In genomic region chr3:179591313-179591712, GRCh38 we compare ENCODE assay signal across 20 cellular contexts. TPM values are rescaled to one million over a fixed set of nuclear protein-coding genes. Genes with fewer than 3 reads are reported as not detected.
DNase-seq lines count a peak whose midpoint lies in the region; ATAC-seq, FAIRE-seq and TF ChIP-seq lines count a peak whose summit lies in the region.
"Had no signal": no experiment of that assay in that cellular context is flagged by ENCODE, and none has a peak within 500 bp of the region (broad histone marks: within the 10 kb centered on the region; RNA-seq: fewer than 3 reads in every experiment).

No MANE protein-coding gene starts in this region.

- no peak overlapping the region for H3K4me3 Mint-ChIP-seq in activated CD8-positive, alpha-beta T cell treated with anti-CD3 and anti-CD28 coated beads for 36 hours
- H3K4me3 Mint-ChIP-seq: B cell; CD4-positive, alpha-beta memory T cell had no signal

- 55% methylated on average over 1 of the region's 1 CpG for WGBS in right cardiac atrium
- WGBS in SK-N-SH (ENCODE audit: low lambda C conversion rate) = 96% methylated on average over 1 of the region's 1 CpG

- H3K9me2 ChIP-seq in SK-N-SH = no peaks in the 10 kb centered on the region

- TF ChIP-seq EP300 in SK-N-SH (IDR thresholded peaks at IDR 0.05; ENCODE audit: borderline replicate concordance in 1 of 2, low read depth in 1 of 2, low read length in 1 of 2) = no peak

- peaks cover 5% of the 10 kb centered on the region; the same call in 1 of the 2 replicates for H3K79me2 ChIP-seq in SK-N-SH (ENCODE audit: insufficient read depth)

- TF ChIP-seq RAD21 in SK-N-SH (IDR thresholded peaks at IDR 0.05; ENCODE audit: low read length) = no peak

- peak overlapping the region; percentile 83 for H3K27ac ChIP-seq in right cardiac atrium (ENCODE audit: low read length)
- H3K27ac ChIP-seq in SK-N-SH (ENCODE audit: low read depth in 2 of 2, low read length in 1 of 2) = peak overlapping the region; percentile 43 to 54; a peak in 3 of 4 replicates

- no peaks in the 10 kb centered on the region for H4K20me1 ChIP-seq in SK-N-SH (ENCODE audit: insufficient read depth)

- POLR2A ChIA-PET in SK-N-SH (lab: Yijun Ruan, JAX) = interaction anchor here (1.1 kb wide), 1 partner anchor 13 kb away, joined by 6 read pairs; the partner anchor contains the start of genes MRPL47 and NDUFB5
- POLR2A ChIA-PET in activated CD8-positive, alpha-beta T cell treated with anti-CD3 and anti-CD28 coated beads for 36 hours (lab: Charles Lee) = no interaction called here

- no peak overlapping the region for H2AFZ ChIP-seq in SK-N-SH (ENCODE audit: low read depth)

- H3K27me3 ChIP-seq in right cardiac atrium (ENCODE audit: control insufficient read depth, insufficient read depth) (no peaks in the 10 kb centered on the region), SK-N-SH (ENCODE audit: insufficient read depth) (no peaks in the 10 kb centered on the region)

- H3F3A ChIP-seq in SK-N-SH (replicated peaks; ENCODE audit: insufficient read depth) = peaks cover 58% of the 10 kb centered on the region

- no peak overlapping the region for H3K27ac Mint-ChIP-seq in activated CD8-positive, alpha-beta T cell treated with anti-CD3 and anti-CD28 coated beads for 36 hours
- H3K27ac Mint-ChIP-seq: B cell had no signal

- peaks cover 28% of the 10 kb centered on the region for H3K36me3 Mint-ChIP-seq in activated CD8-positive, alpha-beta T cell treated with anti-CD3 and anti-CD28 coated beads for 36 hours (ENCODE audit: low read depth)

- CTCF ChIA-PET in SK-N-SH (lab: Yijun Ruan, JAX) = no interaction called here
- CTCF ChIA-PET in activated CD8-positive, alpha-beta T cell treated with anti-CD3 and anti-CD28 coated beads for 36 hours (lab: Charles Lee) = interaction anchor here (1.5 kb wide), 1 partner anchor 14 kb away, joined by 5 read pairs; the partner anchor contains the start of gene NDUFB5

- TF ChIP-seq CTCF in SK-N-SH (IDR thresholded peaks at IDR 0.05) (no peak), choroid plexus epithelial cell (conservative IDR thresholded peaks at IDR 0.05; ENCODE audit: low read depth, low read length) (no peak)
- no peak for TF ChIP-seq CTCF in activated CD8-positive, alpha-beta T cell treated with anti-CD3 and anti-CD28 coated beads for 36 hours (IDR thresholded peaks at IDR 0.05)

- no peaks in the 10 kb centered on the region for H3K27me3 Mint-ChIP-seq in activated CD8-positive, alpha-beta T cell treated with anti-CD3 and anti-CD28 coated beads for 36 hours
- H3K27me3 Mint-ChIP-seq: B cell; CD4-positive, alpha-beta memory T cell had no signal

- TF ChIP-seq POLR2A in H54 (IDR thresholded peaks at IDR 0.05; ENCODE audit: low read depth, low read length) = no peak

- peaks cover 8% of the 10 kb centered on the region for H3K4me1 Mint-ChIP-seq in activated CD8-positive, alpha-beta T cell treated with anti-CD3 and anti-CD28 coated beads for 36 hours (ENCODE audit: low read depth)
- H3K4me1 Mint-ChIP-seq: B cell had no signal

- intact Hi-C loops in right cardiac atrium (cut with DNase I) (no loop called here), Right ventricle myocardium superior (cut with DNase I) (no loop called here)
- intact Hi-C loops in activated CD8-positive, alpha-beta T cell treated with anti-CD3 and anti-CD28 coated beads for 36 hours (cut with micrococcal nuclease) = no loop called here

- DNase-seq in right cardiac atrium = no peak
- no peak for DNase-seq in Right ventricle myocardium superior
- DNase-seq in SK-N-SH = no peak
- DNase-seq in choroid plexus epithelial cell (ENCODE audit: low read depth) = peak; percentile 16
- DNase-seq in activated CD8-positive, alpha-beta T cell treated with anti-CD3 and anti-CD28 coated beads for 36 hours = no peak
- DNase-seq in NOMO-1 treated with DMSO at 0.1 percent for 48 hours (lab: John Stamatoyannopoulos, UW; ENCODE audit: unreplicated experiment) = no peak
- DNase-seq in H54 (ENCODE audit: insufficient read length, low spot score) = no peak
- DNase-seq: CD4-positive, alpha-beta memory T cell; DMS79; HCEC 1CT; KBM-7; MV-4-11; NCI-H1417; NCI-H2029; NCI-H2171 treated with DMSO at 0.1 percent for 48 hours; NCI-H510A; NCI-H774; PC-3 had no signal

- no peak overlapping the region for H3K4me2 ChIP-seq in SK-N-SH

- no peak overlapping the region for H3K9ac ChIP-seq in SK-N-SH

- H3K36me3 ChIP-seq in SK-N-SH (replicated peaks in 1 of 2; ENCODE audit: control insufficient read depth in 1 of 2, insufficient read depth in 2 of 2, low read length in 1 of 2) = peaks cover 80 to 85% of the 10 kb centered on the region in 2 experiments

- H3K9me3 ChIP-seq in right cardiac atrium (ENCODE audit: control insufficient read depth, low read length) = no peaks in the 10 kb centered on the region
- no peaks in the 10 kb centered on the region for H3K9me3 ChIP-seq in SK-N-SH

- H3K4me3 ChIP-seq in right cardiac atrium (ENCODE audit: low read length) (no peak overlapping the region), SK-N-SH (ENCODE audit: low read depth in 2 of 2, low read length in 1 of 2) (no peak overlapping the region), choroid plexus epithelial cell (ENCODE audit: low read depth, low read length) (no peak overlapping the region)

- no peak for FAIRE-seq in H54 (lab: Jason Lieb, UNC)
- FAIRE-seq: D721Med had no signal

- H3K4me1 ChIP-seq in right cardiac atrium (ENCODE audit: control insufficient read depth, insufficient read depth, low read length) (no peaks in the 10 kb centered on the region), SK-N-SH (ENCODE audit: control insufficient read depth in 1 of 2, insufficient read depth in 2 of 2, low read depth in 1 of 2, low read length in 1 of 2) (no peaks in the 10 kb centered on the region)

- no peak for ATAC-seq in right cardiac atrium
- ATAC-seq in Right ventricle myocardium superior (ENCODE audit: poor library complexity) = no peak
- ATAC-seq in activated CD8-positive, alpha-beta T cell treated with anti-CD3 and anti-CD28 coated beads for 36 hours = no peak
- ATAC-seq: PC-3 had no signal

- H3K9me3 Mint-ChIP-seq in activated CD8-positive, alpha-beta T cell treated with anti-CD3 and anti-CD28 coated beads for 36 hours = no peaks in the 10 kb centered on the region
- H3K9me3 Mint-ChIP-seq: CD4-positive, alpha-beta memory T cell had no signal

TF ChIP-seq in SK-N-SH, 30 proteins besides CTCF, POLR2A, EP300 and RAD21:
- TF ChIP-seq FOSL2 (IDR thresholded peaks at IDR 0.05; ENCODE audit: borderline replicate concordance, low read depth) (no peak), TEAD4 (IDR thresholded peaks at IDR 0.05; ENCODE audit: borderline replicate concordance, insufficient read depth) (no peak), PBX3 (IDR thresholded peaks at IDR 0.05) (no peak), GATA2 (CRISPR knock-in tag; IDR thresholded peaks at IDR 0.05) (no peak), CHD2 (IDR thresholded peaks at IDR 0.05; ENCODE audit: low read length, partially characterized antibody) (no peak), EZH2phosphoT487 (IDR thresholded peaks at IDR 0.05; ENCODE audit: borderline replicate concordance, low read depth) (no peak), IRF3 (IDR thresholded peaks at IDR 0.05; ENCODE audit: low read depth, low read length) (no peak), MXI1 (IDR thresholded peaks at IDR 0.05; ENCODE audit: low read depth, low read length) (no peak)

RNA-seq across cellular contexts. Expression of gene MRPL47, which starts 13.1 kb away (rescaled TPM):
- 10 to 100 TPM; 33.0 to 48.2 (median 38.3) TPM for total RNA-seq in right cardiac atrium
- 76.3 TPM for polyA plus RNA-seq in right cardiac atrium
- total RNA-seq in Right ventricle myocardium superior = 44.4 TPM
- polyA plus RNA-seq in SK-N-SH (2012; rRNA removed) = 37.8 and 44.3 TPM in 2 replicates
- 57.6 and 88.2 TPM in 2 replicates for polyA plus RNA-seq in SK-N-SH (2012; cell fraction: cytosol; rRNA removed)
- 14.9 and 22.3 TPM in 2 replicates for polyA plus RNA-seq in SK-N-SH (2012; cell fraction: nucleus; rRNA removed)
- total RNA-seq in activated CD8-positive, alpha-beta T cell treated with anti-CD3 and anti-CD28 coated beads for 36 hours = 10 to 100 TPM; 57.7 to 62.4 TPM

RNA-seq across cellular contexts. Expression of gene NDUFB5, which starts 13.3 kb away (rescaled TPM):
- total RNA-seq in right cardiac atrium = 100 to 1,000 TPM; 224 to 284 (median 270) TPM
- polyA plus RNA-seq in right cardiac atrium = 262 TPM
- total RNA-seq in Right ventricle myocardium superior = 360 TPM
- polyA plus RNA-seq in SK-N-SH (2012; rRNA removed) = 31.3 and 35.3 TPM in 2 replicates
- 44.1 and 73.7 TPM in 2 replicates for polyA plus RNA-seq in SK-N-SH (2012; cell fraction: cytosol; rRNA removed)
- polyA plus RNA-seq in SK-N-SH (2012; cell fraction: nucleus; rRNA removed) = 15.9 and 31.0 TPM in 2 replicates
- 100 to 1,000 TPM; 110 to 113 TPM for total RNA-seq in activated CD8-positive, alpha-beta T cell treated with anti-CD3 and anti-CD28 coated beads for 36 hours

RNA-seq across cellular contexts. Expression of gene ACTL6A, which starts 28.6 kb away (rescaled TPM):
- total RNA-seq in right cardiac atrium = 10 to 100 TPM; 16.1 to 25.0 (median 19.7) TPM
- polyA plus RNA-seq in right cardiac atrium = 24.1 TPM
- 21.2 TPM for total RNA-seq in Right ventricle myocardium superior
- 82.0 and 87.7 TPM in 2 replicates for polyA plus RNA-seq in SK-N-SH (2012; rRNA removed)
- 89.2 and 93.4 TPM in 2 replicates for polyA plus RNA-seq in SK-N-SH (2012; cell fraction: cytosol; rRNA removed)
- 79.9 and 90.6 TPM in 2 replicates for polyA plus RNA-seq in SK-N-SH (2012; cell fraction: nucleus; rRNA removed)
- 10 to 100 TPM; 87.1 to 88.4 TPM for total RNA-seq in activated CD8-positive, alpha-beta T cell treated with anti-CD3 and anti-CD28 coated beads for 36 hours
